8 cellular contexts compared by ENCODE assay signal in the genomic region with DNA sequence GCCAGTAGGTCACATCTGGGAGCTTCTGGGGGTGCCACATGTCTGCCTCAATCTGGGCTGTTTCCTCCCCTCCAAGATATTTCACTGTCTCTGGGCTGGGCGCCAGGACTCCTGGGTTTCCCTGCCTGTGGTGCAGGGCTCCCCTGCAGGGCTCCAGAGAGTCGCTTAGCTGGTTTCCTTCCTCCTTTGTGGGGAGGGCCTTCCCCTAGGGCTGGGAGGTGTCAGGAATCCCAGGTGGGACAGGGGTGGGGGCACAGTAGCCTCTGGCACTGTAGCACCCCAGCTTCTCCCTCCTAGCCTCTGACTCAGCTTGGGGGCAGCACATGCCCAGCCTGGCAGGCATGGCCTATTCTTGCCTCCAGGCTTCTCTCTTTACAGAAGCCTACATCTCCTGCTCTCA. TPM values are rescaled to one million over a fixed set of nuclear protein-coding genes. Genes with fewer than 3 reads are reported as not detected.
DNase-seq lines count a peak whose midpoint lies in the region; ATAC-seq and TF ChIP-seq lines count a peak whose summit lies in the region.

No MANE protein-coding gene starts in this region.

- no peaks in the 10 kb centered on the region for H3K27me3 ChIP-seq in gastrocnemius medialis

- TF ChIP-seq POLR2A in gastrocnemius medialis (IDR thresholded peaks at IDR 0.05): no peak

- H3K4me3 Mint-ChIP-seq in effector memory CD8-positive, alpha-beta T cell: peak overlapping the region in 1 of 2 donors; percentile 44

- H3K27ac Mint-ChIP-seq in effector memory CD8-positive, alpha-beta T cell: peak overlapping the region in 1 of 2 donors; percentile 79

- peaks cover 43 to 69% of the 10 kb centered on the region in 2 donors for H3K4me1 Mint-ChIP-seq in effector memory CD8-positive, alpha-beta T cell (ENCODE audit: low read depth in 2 of 2)

- intact Hi-C loops in gastrocnemius medialis (cut with DNase I; ENCODE audit: low total_unique reads): loop anchor here (10.0 kb wide), 1 partner anchor 297 kb away; a partner anchor contains a TSS

- peak overlapping the region; percentile 95 to 100 (median 98) for H3K27ac ChIP-seq in gastrocnemius medialis

- H3K36me3 ChIP-seq in gastrocnemius medialis: no peaks in the 10 kb centered on the region

- H3K4me3 ChIP-seq in fibroblast of the aortic adventitia (ENCODE audit: low read depth, low read length): no peak overlapping the region
- H3K4me3 ChIP-seq in gastrocnemius medialis: no peak overlapping the region

- TF ChIP-seq CTCF in GM10266 (IDR thresholded peaks at IDR 0.05; ENCODE audit: control insufficient read depth, insufficient read depth, low read depth, missing control alignments): no peak
- TF ChIP-seq CTCF in fibroblast of the aortic adventitia (IDR thresholded peaks at IDR 0.05; ENCODE audit: insufficient read depth, low read length): no peak
- peak in 2 of 5 experiments; percentile 5 to 7 for TF ChIP-seq CTCF in gastrocnemius medialis (IDR thresholded peaks at IDR 0.05 in 4 of 5, conservative IDR thresholded peaks at IDR 0.05 in 1 of 5)

- H3K9me3 Mint-ChIP-seq in effector memory CD8-positive, alpha-beta T cell: no peaks in the 10 kb centered on the region

- peaks cover 95 to 97% of the 10 kb centered on the region in 2 donors for H3K4me1 ChIP-seq in gastrocnemius medialis

- ATAC-seq in gastrocnemius medialis (peak; percentile 50 to 60), HG03520 (IDR thresholded peaks at IDR 0.05; ENCODE audit: unreplicated experiment) (no peak)
- no peak for ATAC-seq in effector memory CD8-positive, alpha-beta T cell (replicated peaks)

- in situ Hi-C loops in gastrocnemius medialis (cut with MboI; ENCODE audit: low sequenced_read_pairs in 4 of 4): no loop called here

- no peaks in the 10 kb centered on the region for H3K9me3 ChIP-seq in gastrocnemius medialis

- DNase-seq in GM10266 (ENCODE audit: extremely low spot score) (peak; percentile 18), RPMI7951 (ENCODE audit: low read depth) (peak; percentile 74), fibroblast of the aortic adventitia (ENCODE audit: low read depth) (peak; percentile 39), gastrocnemius medialis (peak in 1 of 2 donors; percentile 78), HPDE6-E6E7 (ENCODE audit: extremely low spot score) (no peak), mucosa of gallbladder (ENCODE audit: low spot score) (no peak)
- DNase-seq in effector memory CD8-positive, alpha-beta T cell: no peak

- peaks cover 15% of the 10 kb centered on the region for H3K36me3 Mint-ChIP-seq in effector memory CD8-positive, alpha-beta T cell (ENCODE audit: insufficient read depth)

- H3K27me3 Mint-ChIP-seq in effector memory CD8-positive, alpha-beta T cell: no peaks in the 10 kb centered on the region

RNA-seq across cellular contexts. Expression of a gene that starts 2.6 kb away (rescaled TPM):
- total RNA-seq in RPMI7951 (2014; rRNA removed; shearing (Covaris generic)): 10.2 and 13.3 TPM in 2 replicates
- total RNA-seq in fibroblast of the aortic adventitia (ENCODE audit: low replicate concordance) (16.0 and 25.2 TPM in 2 replicates), gastrocnemius medialis (10 to 100 TPM; 20.3 to 67.0 (median 48.4) TPM), mucosa of gallbladder (39.4 TPM)

RNA-seq across cellular contexts. Expression of a gene that starts 23.9 kb away (rescaled TPM):
- total RNA-seq in RPMI7951 (2014; rRNA removed; shearing (Covaris generic)): 38.9 and 41.2 TPM in 2 replicates
- 2.9 and 40.4 TPM in 2 replicates for total RNA-seq in fibroblast of the aortic adventitia (ENCODE audit: low replicate concordance)
- under 1 TPM in 3 of 4 donors, not detected in 1; 0.27 to 0.75 (median 0.66) TPM for total RNA-seq in gastrocnemius medialis
- 6.8 TPM for total RNA-seq in mucosa of gallbladder

RNA-seq across cellular contexts. Expression of a gene that starts 53.0 kb away (rescaled TPM):
- not detected in 2 replicates for total RNA-seq in RPMI7951 (2014; rRNA removed; shearing (Covaris generic))
- total RNA-seq in fibroblast of the aortic adventitia (ENCODE audit: low replicate concordance) (5.9 TPM in 1 of 2 replicates, not detected in the other), gastrocnemius medialis (1 to 10 TPM in 1 of 4 donors, under 1 TPM in 1, not detected in 2; 0.98 to 1.2 TPM), mucosa of gallbladder (1.9 TPM)

Comparison
In these comparisons a context has a peak if more than half of its experiments do, and no peak if none do; other contexts are left out.
1. DNase-seq: peak in GM10266 (single experiment), RPMI7951 (single experiment) and fibroblast of the aortic adventitia (single experiment); none in effector memory CD8-positive, alpha-beta T cell (0 of 3), HPDE6-E6E7 (single experiment) and mucosa of gallbladder (single experiment).
2. ATAC-seq: peak in gastrocnemius medialis (2 of 2); none in effector memory CD8-positive, alpha-beta T cell (single experiment) and HG03520 (single experiment).